ENCODE assay signal across 14 cellular contexts in the genomic region with DNA sequence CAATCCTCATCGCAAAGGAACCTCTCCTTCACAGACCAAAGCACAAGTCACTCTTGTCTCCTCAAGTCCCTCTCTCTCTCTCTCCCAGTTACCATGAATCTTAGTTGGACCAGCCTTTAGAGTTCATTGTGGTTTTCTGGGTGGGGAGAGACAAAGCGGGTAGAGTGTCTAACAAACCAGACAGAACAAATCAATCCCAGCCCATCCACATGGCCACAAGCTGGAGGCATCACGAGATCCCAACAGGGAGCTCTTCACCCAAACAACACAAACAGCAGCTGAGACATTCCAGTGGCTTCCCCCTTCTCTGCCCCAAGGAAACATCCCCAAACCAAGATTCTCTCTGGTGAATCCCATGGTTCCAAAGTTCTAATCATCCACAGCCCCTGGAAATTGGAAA. TPM values are rescaled to one million over a fixed set of nuclear protein-coding genes. Genes with fewer than 3 reads are reported as not detected.
DNase-seq lines count a peak whose midpoint lies in the region; ATAC-seq and TF ChIP-seq lines count a peak whose summit lies in the region.
"Had no signal": no experiment of that assay in that cellular context is flagged by ENCODE, and none has a peak within 500 bp of the region (broad histone marks: within the 10 kb centered on the region; RNA-seq: fewer than 3 reads in every experiment).

No MANE protein-coding gene starts in this region.

- H3K36me3 ChIP-seq in tibial artery (peaks cover 4 to 10% (median 5%) of the 10 kb centered on the region in 3 donors), SK-N-SH (replicated peaks in 1 of 2; ENCODE audit: control insufficient read depth in 1 of 2, insufficient read depth in 2 of 2, low read length in 1 of 2) (peaks cover 8 to 36% of the 10 kb centered on the region in 2 experiments)

- no peak for TF ChIP-seq POLR2A in lower leg skin (IDR thresholded peaks at IDR 0.05)

- no peak for TF ChIP-seq EP300 in SK-N-SH (IDR thresholded peaks at IDR 0.05; ENCODE audit: borderline replicate concordance in 1 of 2, low read depth in 1 of 2, low read length in 1 of 2)

- peak overlapping the region; percentile 97 to 100 for H3K27ac ChIP-seq in tibial artery
- H3K27ac ChIP-seq in SK-N-SH (ENCODE audit: low read depth in 2 of 2, low read length in 1 of 2), result peak overlapping the region in 1 of 2 experiments; percentile 91; a peak in 2 of 4 replicates

- no peak overlapping the region for H3K4me2 ChIP-seq in SK-N-SH

- peaks cover 100% of the 10 kb centered on the region for H3K79me2 ChIP-seq in SK-N-SH (ENCODE audit: insufficient read depth)

- no peak for ATAC-seq in activated naive CD8-positive, alpha-beta T cell treated with anti-CD3 and anti-CD28 coated beads, Interleukin-2, amount 10 ng/mL, durations not matched to agents 7 days and 5 days (ENCODE audit: low read depth)
- no peak for ATAC-seq in GM21360 (IDR thresholded peaks at IDR 0.05; ENCODE audit: unreplicated experiment)
- ATAC-seq: activated CD8-positive, alpha-beta memory T cell treated with anti-CD3 and anti-CD28 coated beads, Interleukin-2, amount 10 ng/mL, durations not matched to agents 7 days and 5 days had no signal

- no peaks in the 10 kb centered on the region for H3K27me3 Mint-ChIP-seq in activated T-cell treated with anti-CD3 and anti-CD28 coated beads, Interleukin-2, amount 50 U/mL, for 24 hours
- H3K27me3 Mint-ChIP-seq in activated naive CD8-positive, alpha-beta T cell treated with anti-CD3 and anti-CD28 coated beads, Interleukin-2, amount 10 ng/mL, durations not matched to agents 7 days and 5 days, result no peaks in the 10 kb centered on the region
- H3K27me3 Mint-ChIP-seq: activated CD8-positive, alpha-beta memory T cell treated with anti-CD3 and anti-CD28 coated beads, Interleukin-2, amount 10 ng/mL, durations not matched to agents 7 days and 5 days had no signal

- no peaks in the 10 kb centered on the region for H3K9me3 Mint-ChIP-seq in activated T-cell treated with anti-CD3 and anti-CD28 coated beads, Interleukin-2, amount 50 U/mL, for 24 hours
- H3K9me3 Mint-ChIP-seq in activated naive CD8-positive, alpha-beta T cell treated with anti-CD3 and anti-CD28 coated beads, Interleukin-2, amount 10 ng/mL, durations not matched to agents 7 days and 5 days, result no peaks in the 10 kb centered on the region
- H3K9me3 Mint-ChIP-seq: mesothelial cell of epicardium had no signal

- 58 to 78% methylated on average over 3 of the region's 3 CpGs for WGBS in lower leg skin, 2 donors
- WGBS in SK-N-SH (ENCODE audit: low lambda C conversion rate), result 97% methylated on average over 3 of the region's 3 CpGs

- peaks cover 88% of the 10 kb centered on the region for H3K4me1 Mint-ChIP-seq in activated T-cell treated with anti-CD3 and anti-CD28 coated beads, Interleukin-2, amount 50 U/mL, for 24 hours (ENCODE audit: low read depth)
- peaks cover 64% of the 10 kb centered on the region for H3K4me1 Mint-ChIP-seq in activated naive CD8-positive, alpha-beta T cell treated with anti-CD3 and anti-CD28 coated beads, Interleukin-2, amount 10 ng/mL, durations not matched to agents 7 days and 5 days

- H3K4me1 ChIP-seq in tibial artery, result peaks cover 8 to 100% (median 85%) of the 10 kb centered on the region in 4 donors
- peaks cover 64 to 76% of the 10 kb centered on the region in 2 experiments for H3K4me1 ChIP-seq in SK-N-SH (ENCODE audit: control insufficient read depth in 1 of 2, insufficient read depth in 2 of 2, low read depth in 1 of 2, low read length in 1 of 2)

- no peak for TF ChIP-seq RAD21 in SK-N-SH (IDR thresholded peaks at IDR 0.05; ENCODE audit: low read length)

- H3K27ac Mint-ChIP-seq in activated T-cell treated with anti-CD3 and anti-CD28 coated beads, Interleukin-2, amount 50 U/mL, for 24 hours, result peak overlapping the region; percentile 75
- peak overlapping the region; percentile 53 for H3K27ac Mint-ChIP-seq in activated naive CD8-positive, alpha-beta T cell treated with anti-CD3 and anti-CD28 coated beads, Interleukin-2, amount 10 ng/mL, durations not matched to agents 7 days and 5 days
- H3K27ac Mint-ChIP-seq: activated CD8-positive, alpha-beta memory T cell treated with anti-CD3 and anti-CD28 coated beads, Interleukin-2, amount 10 ng/mL, durations not matched to agents 7 days and 5 days; mesothelial cell of epicardium had no signal

- H3K9me3 ChIP-seq in tibial artery (no peaks in the 10 kb centered on the region), SK-N-SH (no peaks in the 10 kb centered on the region)
- H3K9me3 ChIP-seq: MG63 had no signal

- H3K4me3 ChIP-seq in tibial artery (no peak overlapping the region), lower leg skin (ENCODE audit: low read depth, poor library complexity, severe bottlenecking) (no peak overlapping the region), SK-N-SH (ENCODE audit: low read depth in 2 of 2, low read length in 1 of 2) (no peak overlapping the region)
- H3K4me3 ChIP-seq: MG63 had no signal

- TF ChIP-seq CTCF in tibial artery (IDR thresholded peaks at IDR 0.05) (no peak), lower leg skin (IDR thresholded peaks at IDR 0.05) (no peak), SK-N-SH (IDR thresholded peaks at IDR 0.05) (no peak)

- no peak overlapping the region for H3K9ac ChIP-seq in SK-N-SH

- CTCF ChIA-PET in SK-N-SH (lab: Yijun Ruan, JAX), result interaction anchor here (0.6 to 2.1 kb wide), 5 partner anchors 13 to 764 kb away, joined by 3 to 6 read pairs (median 4); no protein-coding TSS in a partner anchor

- POLR2A ChIA-PET in activated naive CD8-positive, alpha-beta T cell treated with anti-CD3 and anti-CD28 coated beads, Interleukin-2, amount 10 ng/mL, durations not matched to agents 7 days and 5 days (lab: Charles Lee), result interaction anchor here (0.5 to 2.9 kb wide), 7 partner anchors 12 to 272 kb away, joined by 3 to 7 read pairs (median 4); a partner anchor contains a TSS
- POLR2A ChIA-PET in SK-N-SH (lab: Yijun Ruan, JAX), result no interaction called here

- no peak overlapping the region for H3K4me3 Mint-ChIP-seq in activated T-cell treated with anti-CD3 and anti-CD28 coated beads, Interleukin-2, amount 50 U/mL, for 24 hours
- H3K4me3 Mint-ChIP-seq in activated naive CD8-positive, alpha-beta T cell treated with anti-CD3 and anti-CD28 coated beads, Interleukin-2, amount 10 ng/mL, durations not matched to agents 7 days and 5 days, result peak overlapping the region; percentile 38
- H3K4me3 Mint-ChIP-seq: activated CD8-positive, alpha-beta memory T cell treated with anti-CD3 and anti-CD28 coated beads, Interleukin-2, amount 10 ng/mL, durations not matched to agents 7 days and 5 days; mesothelial cell of epicardium had no signal

- H3K27me3 ChIP-seq in tibial artery (no peaks in the 10 kb centered on the region), SK-N-SH (ENCODE audit: insufficient read depth) (no peaks in the 10 kb centered on the region)
- H3K27me3 ChIP-seq: MG63 had no signal

- peaks cover 20% of the 10 kb centered on the region for H3K36me3 Mint-ChIP-seq in activated T-cell treated with anti-CD3 and anti-CD28 coated beads, Interleukin-2, amount 50 U/mL, for 24 hours (ENCODE audit: low read depth)
- H3K36me3 Mint-ChIP-seq in activated naive CD8-positive, alpha-beta T cell treated with anti-CD3 and anti-CD28 coated beads, Interleukin-2, amount 10 ng/mL, durations not matched to agents 7 days and 5 days, result peaks cover 5% of the 10 kb centered on the region
- H3K36me3 Mint-ChIP-seq: activated CD8-positive, alpha-beta memory T cell treated with anti-CD3 and anti-CD28 coated beads, Interleukin-2, amount 10 ng/mL, durations not matched to agents 7 days and 5 days; mesothelial cell of epicardium had no signal

- peaks cover 46% of the 10 kb centered on the region for H3F3A ChIP-seq in SK-N-SH (replicated peaks; ENCODE audit: insufficient read depth)

- peaks cover 100% of the 10 kb centered on the region for H4K20me1 ChIP-seq in SK-N-SH (ENCODE audit: insufficient read depth)

- H3K9me2 ChIP-seq in SK-N-SH, result no peaks in the 10 kb centered on the region

- no peak overlapping the region for H2AFZ ChIP-seq in SK-N-SH (ENCODE audit: low read depth)

- no peak for DNase-seq in activated T-cell treated with anti-CD3 and anti-CD28 coated beads, Interleukin-2, amount 50 U/mL, for 24 hours
- DNase-seq in activated T-cell treated with anti-CD3 and anti-CD28 coated beads for 4 hours (no peak), foreskin melanocyte (peak; percentile 93), tibial artery (no peak), lower leg skin (ENCODE audit: low spot score in 2 of 2) (no peak), SK-N-SH (no peak)
- no peak for DNase-seq in activated naive CD8-positive, alpha-beta T cell treated with anti-CD3 and anti-CD28 coated beads, Interleukin-2, amount 10 ng/mL, durations not matched to agents 7 days and 5 days
- DNase-seq: activated CD8-positive, alpha-beta memory T cell treated with anti-CD3 and anti-CD28 coated beads, Interleukin-2, amount 10 ng/mL, durations not matched to agents 7 days and 5 days; anterior cingulate cortex; MG63; NCI-H2227 treated with DMSO at 0.1 percent for 48 hours; RPMI8226 had no signal

- intact Hi-C loops in tibial artery (cut with DNase I; ENCODE audit: low total_unique reads) (loop anchor here (5.0 kb wide), 1 partner anchor 126 kb away; no protein-coding TSS in a partner anchor), lower leg skin (cut with DNase I; ENCODE audit: low total_unique reads) (no loop called here)

TF ChIP-seq in SK-N-SH, 30 proteins besides CTCF, POLR2A, EP300 and RAD21:
- TF ChIP-seq POLR2AphosphoS5 (IDR thresholded peaks at IDR 0.05; ENCODE audit: low read depth, low read length), result no peak
- TF ChIP-seq, protein P1, sequence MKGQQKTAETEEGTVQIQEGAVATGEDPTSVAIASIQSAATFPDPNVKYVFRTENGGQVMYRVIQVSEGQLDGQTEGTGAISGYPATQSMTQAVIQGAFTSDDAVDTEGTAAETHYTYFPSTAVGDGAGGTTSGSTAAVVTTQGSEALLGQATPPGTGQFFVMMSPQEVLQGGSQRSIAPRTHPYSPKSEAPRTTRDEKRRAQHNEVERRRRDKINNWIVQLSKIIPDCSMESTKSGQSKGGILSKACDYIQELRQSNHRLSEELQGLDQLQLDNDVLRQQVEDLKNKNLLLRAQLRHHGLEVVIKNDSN (IDR thresholded peaks at IDR 0.05; ENCODE audit: borderline replicate concordance, low read depth), result no peak

RNA-seq across cellular contexts. Expression of a gene that starts 22.4 kb away (rescaled TPM):
- total RNA-seq in activated naive CD8-positive, alpha-beta T cell treated with anti-CD3 and anti-CD28 coated beads, Interleukin-2, amount 10 ng/mL, durations not matched to agents 7 days and 5 days, result 10 to 100 TPM; 63.8 to 71.5 TPM
- 100 to 1,000 TPM in 2 of 4 donors, 10 to 100 TPM in 2; 31.9 to 111 (median 76.1) TPM for total RNA-seq in lower leg skin
- 266 and 319 TPM in 2 replicates for polyA plus RNA-seq in SK-N-SH (2012; rRNA removed)
- polyA plus RNA-seq in SK-N-SH (2012; cell fraction: cytosol; rRNA removed), result 144 and 218 TPM in 2 replicates
- polyA plus RNA-seq in SK-N-SH (2012; cell fraction: nucleus; rRNA removed), result 589 and 740 TPM in 2 replicates
